In genomic region chr4:9944431-9945425, GRCh38 we compare ENCODE assay signal across 20 cellular contexts.
DNase-seq lines count a peak whose midpoint lies in the region; ATAC-seq, FAIRE-seq and TF ChIP-seq lines count a peak whose summit lies in the region.
"Had no signal": no experiment of that assay in that cellular context is flagged by ENCODE, and none has a peak within 500 bp of the region (broad histone marks: within the 10 kb centered on the region; RNA-seq: fewer than 3 reads in every experiment).

No MANE protein-coding gene starts in this region.

- no peak overlapping the region for H3K4me3 ChIP-seq in PC-3 (ENCODE audit: low read length)
- H3K4me3 ChIP-seq in epithelial cell of esophagus (ENCODE audit: low read length): no peak overlapping the region
- no peak overlapping the region for H3K4me3 ChIP-seq in body of pancreas
- H3K4me3 ChIP-seq: Peyer's patch had no signal

- no peaks in the 10 kb centered on the region for H3K27me3 Mint-ChIP-seq in neural crest cell (ENCODE audit: low read depth)

- DNase-seq in Daoy (ENCODE audit: low read depth) (peak; percentile 58), PC-3 (peak; percentile 60), epithelial cell of esophagus (ENCODE audit: low read depth) (peak; percentile 74), neural crest cell (ENCODE audit: low read depth, low spot score) (no peak), urothelium cell line (ENCODE audit: low spot score) (no peak), body of pancreas (no peak), KBM-7 (no peak)
- DNase-seq: HFFc6, NCI-H1436, NCI-H2029 treated with DMSO at 0.1 percent for 48 hours, NCI-H510A, NCI-H82, SIG-M5 had no signal

- no peaks in the 10 kb centered on the region for H3K9me2 ChIP-seq in PC-3 (replicated peaks; ENCODE audit: low read length)

- H3F3A ChIP-seq in PC-3 (ENCODE audit: low read length, unreplicated experiment): no peaks in the 10 kb centered on the region

- peaks cover 15% of the 10 kb centered on the region for H3K4me1 Mint-ChIP-seq in neural crest cell
- H3K4me1 Mint-ChIP-seq: CD14-positive monocyte had no signal

- H3K4me1 ChIP-seq in PC-3 (ENCODE audit: insufficient read depth, low read length) (peaks cover 15% of the 10 kb centered on the region), body of pancreas (peaks cover 13% of the 10 kb centered on the region)
- H3K4me1 ChIP-seq: Peyer's patch had no signal

- peak overlapping the region; percentile 31; the same call in 1 of the 2 replicates for H3K4me2 ChIP-seq in PC-3 (ENCODE audit: low read length)

- no peak overlapping the region for H2AFZ ChIP-seq in PC-3 (ENCODE audit: low read length)

- no peaks in the 10 kb centered on the region for H3K9me3 ChIP-seq in PC-3 (ENCODE audit: low read length)
- H3K9me3 ChIP-seq in body of pancreas: no peaks in the 10 kb centered on the region
- H3K9me3 ChIP-seq: Peyer's patch had no signal

- no peak for TF ChIP-seq POLR2A in body of pancreas (IDR thresholded peaks at IDR 0.05)

- H3K27me3 ChIP-seq in PC-3 (ENCODE audit: low read length) (no peaks in the 10 kb centered on the region), body of pancreas (no peaks in the 10 kb centered on the region)
- H3K27me3 ChIP-seq: Peyer's patch had no signal

- no peak for FAIRE-seq in urothelium cell line (lab: Jason Lieb, UNC)
- FAIRE-seq: G401.6, GM12891, GM19239, H1 had no signal

- peak overlapping the region; percentile 34 for H3K27ac ChIP-seq in PC-3 (ENCODE audit: low read length)
- no peak overlapping the region for H3K27ac ChIP-seq in body of pancreas
- H3K27ac ChIP-seq: Peyer's patch had no signal

- TF ChIP-seq CTCF in PC-3 (conservative IDR thresholded peaks at IDR 0.05; ENCODE audit: low read depth, low read length) (no peak), epithelial cell of esophagus (IDR thresholded peaks at IDR 0.05; ENCODE audit: insufficient read depth, low read depth, low read length, missing control alignments) (no peak), neural crest cell (conservative IDR thresholded peaks at IDR 0.05) (no peak), body of pancreas (IDR thresholded peaks at IDR 0.05) (no peak)

- no TSS peak for BruUV-seq in PC-3 (replicated peaks; lab: Mats Ljungman, UMichigan)

- in situ Hi-C loops in KBM-7 (cut with MboI; ENCODE audit: low pct_unique_long_range_greater_than_20kb, low sequenced_read_pairs): no loop called here

- peak overlapping the region; percentile 43 for H3K27ac Mint-ChIP-seq in neural crest cell (ENCODE audit: unreplicated experiment)
- H3K27ac Mint-ChIP-seq: HFFc6 had no signal

- no peaks in the 10 kb centered on the region for H3K79me2 ChIP-seq in PC-3 (ENCODE audit: low read length)

- H3K36me3 ChIP-seq in PC-3 (ENCODE audit: low read depth, low read length) (no peaks in the 10 kb centered on the region), body of pancreas (replicated peaks in 1 of 2; ENCODE audit: insufficient read depth in 1 of 2, low read depth in 2 of 2) (no peaks in the 10 kb centered on the region)
- H3K36me3 ChIP-seq: Peyer's patch had no signal

- no peak overlapping the region for H3K9ac ChIP-seq in PC-3 (ENCODE audit: low read length)

- CTCF ChIA-PET in PC-3 (lab: Charles Lee): interaction anchor here (1.0 kb wide), 1 partner anchor 62 kb away, joined by 3 read pairs; no protein-coding TSS in a partner anchor

- no peak overlapping the region for H3K4me3 Mint-ChIP-seq in neural crest cell
- H3K4me3 Mint-ChIP-seq: CD14-positive monocyte, HFFc6 had no signal

- H3K9me3 Mint-ChIP-seq in neural crest cell: no peaks in the 10 kb centered on the region
- H3K9me3 Mint-ChIP-seq: CD14-positive monocyte had no signal

- ATAC-seq in PC-3 (peak; percentile 69), GM18511 (IDR thresholded peaks at IDR 0.05; ENCODE audit: unreplicated experiment) (no peak), body of pancreas (no peak)

- H4K20me1 ChIP-seq in PC-3 (ENCODE audit: low read length): no peaks in the 10 kb centered on the region

- WGBS in body of pancreas, 2 donors: 80 to 81% methylated on average over 13 of the region's 13 CpGs

- no peaks in the 10 kb centered on the region for H3K36me3 Mint-ChIP-seq in neural crest cell (ENCODE audit: low read depth)

- intact Hi-C loops in PC-3 (cut with micrococcal nuclease): loop anchor here (5.0 kb wide), 1 partner anchor 63 kb away; no protein-coding TSS in a partner anchor
- intact Hi-C loops in body of pancreas (cut with DNase I): no loop called here

- POLR2A ChIA-PET in PC-3 (lab: Charles Lee; ENCODE audit: unreplicated experiment): no interaction called here

Comparison
In these comparisons a context has a peak if more than half of its experiments do, and no peak if none do; other contexts are left out.
1. DNase-seq: peak in Daoy (single experiment), PC-3 (single experiment) and epithelial cell of esophagus (single experiment); none in neural crest cell (single experiment), urothelium cell line (single experiment), body of pancreas (0 of 4) and KBM-7 (single experiment).